13 cellular contexts compared by ENCODE assay signal in the genomic region with DNA sequence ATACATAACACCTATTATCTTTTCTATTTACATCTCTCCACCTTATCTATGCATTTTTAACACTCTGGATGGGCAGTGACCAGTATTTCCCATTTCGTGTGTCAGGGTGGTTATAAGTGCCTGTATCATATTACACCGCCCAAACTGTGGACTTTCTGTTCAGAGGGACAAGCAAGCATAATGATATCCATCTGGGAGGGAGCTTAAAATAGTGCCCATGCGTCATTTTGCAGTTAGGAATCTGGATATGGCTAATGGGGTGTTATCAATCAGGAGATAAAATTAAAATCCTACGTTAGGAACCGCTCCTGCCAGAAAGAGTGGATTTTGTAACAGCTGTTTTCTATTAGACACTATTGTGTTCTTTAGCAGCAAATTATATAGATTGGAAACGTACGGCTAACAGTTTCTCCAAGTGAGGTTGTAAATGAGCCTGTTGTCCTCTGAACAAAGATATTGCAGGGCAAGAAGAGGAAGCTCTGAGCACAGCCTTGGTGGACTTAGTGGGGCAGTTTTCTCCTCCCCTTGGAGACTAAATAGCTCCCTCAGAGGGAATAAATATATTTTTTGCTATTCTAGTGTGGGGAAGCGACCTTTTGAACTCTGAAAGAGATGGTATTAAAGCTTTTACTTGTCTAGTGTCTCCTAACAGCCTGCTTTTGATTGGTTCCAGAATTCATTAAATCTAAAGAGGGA.
A peak's percentile ranks its signal among the peaks of the same experiment; 100 is the strongest.
DNase-seq lines count a peak whose midpoint lies in the region; ATAC-seq and TF ChIP-seq lines count a peak whose summit lies in the region.
"Had no signal": no experiment of that assay in that cellular context is flagged by ENCODE, and none has a peak within 500 bp of the region (broad histone marks: within the 10 kb centered on the region; RNA-seq: fewer than 3 reads in every experiment).

No MANE protein-coding gene starts in this region.

- peaks cover 4% of the 10 kb centered on the region for H3K27me3 Mint-ChIP-seq in nephron (ENCODE audit: low read depth)
- no peaks in the 10 kb centered on the region for H3K27me3 Mint-ChIP-seq in WTC11 (ENCODE audit: low read depth)
- no peaks in the 10 kb centered on the region for H3K27me3 Mint-ChIP-seq in activated T-helper 2 cell treated with anti-CD3 and anti-CD28 coated beads, Interferon-gamma antibody, Interleukin-2, Interleukin-4, amounts not matched to agents 10 μg/mL and 5 μg/mL and 100 μg/mL, durations not matched to agents 14 hours and 24 hours and 36 hours (ENCODE audit: low read depth)
- H3K27me3 Mint-ChIP-seq: activated T-cell treated with anti-CD3 and anti-CD28 coated beads, Interleukin-2, amount 50 U/mL, for 24 hours had no signal

- TF ChIP-seq CTCF in astrocyte of the spinal cord (IDR thresholded peaks at IDR 0.05; ENCODE audit: low read depth, low read length), result no peak
- no peak for TF ChIP-seq CTCF in nephron (IDR thresholded peaks at IDR 0.05; ENCODE audit: unreplicated experiment in 3 of 3)
- no peak for TF ChIP-seq CTCF in WTC11 (IDR thresholded peaks at IDR 0.05)

- peaks cover 6% of the 10 kb centered on the region for H3K36me3 Mint-ChIP-seq in nephron (ENCODE audit: low read depth)
- no peaks in the 10 kb centered on the region for H3K36me3 Mint-ChIP-seq in WTC11
- H3K36me3 Mint-ChIP-seq in activated T-helper 2 cell treated with anti-CD3 and anti-CD28 coated beads, Interferon-gamma antibody, Interleukin-2, Interleukin-4, amounts not matched to agents 10 μg/mL and 5 μg/mL and 100 μg/mL, durations not matched to agents 14 hours and 24 hours and 36 hours (ENCODE audit: low read depth), result no peaks in the 10 kb centered on the region

- H3K9me3 Mint-ChIP-seq in nephron (peaks cover 9% of the 10 kb centered on the region), WTC11 (no peaks in the 10 kb centered on the region)
- peaks cover 12% of the 10 kb centered on the region for H3K9me3 Mint-ChIP-seq in activated T-helper 2 cell treated with anti-CD3 and anti-CD28 coated beads, Interferon-gamma antibody, Interleukin-2, Interleukin-4, amounts not matched to agents 10 μg/mL and 5 μg/mL and 100 μg/mL, durations not matched to agents 14 hours and 24 hours and 36 hours

- CTCF ChIA-PET in WTC11 (lab: Charles Lee), result no interaction called here

- H3K27ac Mint-ChIP-seq in nephron (peak overlapping the region; percentile 75 to 91 (median 79)), WTC11 (no peak overlapping the region)
- H3K27ac Mint-ChIP-seq in activated T-helper 2 cell treated with anti-CD3 and anti-CD28 coated beads, Interferon-gamma antibody, Interleukin-2, Interleukin-4, amounts not matched to agents 10 μg/mL and 5 μg/mL and 100 μg/mL, durations not matched to agents 14 hours and 24 hours and 36 hours, result no peak overlapping the region
- H3K27ac Mint-ChIP-seq: activated T-cell treated with anti-CD3 and anti-CD28 coated beads, Interleukin-2, amount 50 U/mL, for 24 hours had no signal

- ATAC-seq in WTC11 (no peak), GM21825 (IDR thresholded peaks at IDR 0.05; ENCODE audit: unreplicated experiment) (no peak)

- H3K4me3 Mint-ChIP-seq in nephron, result peak overlapping the region in 2 of 3 experiments; percentile 17 to 33
- no peak overlapping the region for H3K4me3 Mint-ChIP-seq in WTC11
- no peak overlapping the region for H3K4me3 Mint-ChIP-seq in activated T-helper 2 cell treated with anti-CD3 and anti-CD28 coated beads, Interferon-gamma antibody, Interleukin-2, Interleukin-4, amounts not matched to agents 10 μg/mL and 5 μg/mL and 100 μg/mL, durations not matched to agents 14 hours and 24 hours and 36 hours (ENCODE audit: low read depth)
- H3K4me3 Mint-ChIP-seq: activated T-cell treated with anti-CD3 and anti-CD28 coated beads, Interleukin-2, amount 50 U/mL, for 24 hours had no signal

- in situ Hi-C loops in astrocyte of the spinal cord (cut with HindIII; ENCODE audit: low sequenced_read_pairs), result no loop called here

- no peak overlapping the region for H3K4me3 ChIP-seq in astrocyte of the spinal cord (ENCODE audit: low read depth, low read length)
- H3K4me3 ChIP-seq: dorsolateral prefrontal cortex, MG63 had no signal

- DNase-seq in DMS 273 treated with DMSO at 0.1 percent for 48 hours (lab: John Stamatoyannopoulos, UW) (peak; percentile 22), NCI-H1417 (lab: John Stamatoyannopoulos, UW) (peak; percentile 8 to 85 (median 60)), astrocyte of the spinal cord (ENCODE audit: low read depth, low spot score) (peak; percentile 71), WTC11 (ENCODE audit: low spot score) (no peak), kidney tubule cell (ENCODE audit: low spot score) (no peak)
- no peak for DNase-seq in activated T-helper 2 cell treated with anti-CD3 and anti-CD28 coated beads, Interferon-gamma antibody, Interleukin-2, Interleukin-4, amounts not matched to agents 10 μg/mL and 5 μg/mL and 100 μg/mL, durations not matched to agents 14 hours and 24 hours and 36 hours (ENCODE audit: low spot score)
- DNase-seq: activated T-cell treated with anti-CD3 and anti-CD28 coated beads, Interleukin-2, amount 50 U/mL, for 24 hours; DND-41; dorsolateral prefrontal cortex; MG63; RPMI8226 had no signal

- H3K4me1 Mint-ChIP-seq in nephron (peaks cover 31% of the 10 kb centered on the region), WTC11 (peaks cover 7% of the 10 kb centered on the region; the same call in 1 of the 2 replicates)
- H3K4me1 Mint-ChIP-seq in activated T-helper 2 cell treated with anti-CD3 and anti-CD28 coated beads, Interferon-gamma antibody, Interleukin-2, Interleukin-4, amounts not matched to agents 10 μg/mL and 5 μg/mL and 100 μg/mL, durations not matched to agents 14 hours and 24 hours and 36 hours (ENCODE audit: low read depth), result no peaks in the 10 kb centered on the region

- POLR2A ChIA-PET in WTC11 (lab: Charles Lee), result no interaction called here

- intact Hi-C loops in activated T-helper 2 cell treated with anti-CD3 and anti-CD28 coated beads, Interferon-gamma antibody, Interleukin-2, Interleukin-4, amounts not matched to agents 10 μg/mL and 5 μg/mL and 100 μg/mL, durations not matched to agents 14 hours and 24 hours and 36 hours (cut with micrococcal nuclease), result no loop called here

TF ChIP-seq in WTC11, 78 proteins besides CTCF, POLR2A, EP300 and RAD21:
- TF ChIP-seq AFF4 (CRISPR knock-in tag; IDR thresholded peaks at IDR 0.05; ENCODE audit: borderline replicate concordance) (no peak), ZNF138 (CRISPR knock-in tag; conservative IDR thresholded peaks at IDR 0.05) (no peak), ZSCAN18 (CRISPR knock-in tag; IDR thresholded peaks at IDR 0.05) (no peak), TCF7 (CRISPR knock-in tag; IDR thresholded peaks at IDR 0.05; ENCODE audit: low read depth) (no peak)
- TF ChIP-seq, protein P1, sequence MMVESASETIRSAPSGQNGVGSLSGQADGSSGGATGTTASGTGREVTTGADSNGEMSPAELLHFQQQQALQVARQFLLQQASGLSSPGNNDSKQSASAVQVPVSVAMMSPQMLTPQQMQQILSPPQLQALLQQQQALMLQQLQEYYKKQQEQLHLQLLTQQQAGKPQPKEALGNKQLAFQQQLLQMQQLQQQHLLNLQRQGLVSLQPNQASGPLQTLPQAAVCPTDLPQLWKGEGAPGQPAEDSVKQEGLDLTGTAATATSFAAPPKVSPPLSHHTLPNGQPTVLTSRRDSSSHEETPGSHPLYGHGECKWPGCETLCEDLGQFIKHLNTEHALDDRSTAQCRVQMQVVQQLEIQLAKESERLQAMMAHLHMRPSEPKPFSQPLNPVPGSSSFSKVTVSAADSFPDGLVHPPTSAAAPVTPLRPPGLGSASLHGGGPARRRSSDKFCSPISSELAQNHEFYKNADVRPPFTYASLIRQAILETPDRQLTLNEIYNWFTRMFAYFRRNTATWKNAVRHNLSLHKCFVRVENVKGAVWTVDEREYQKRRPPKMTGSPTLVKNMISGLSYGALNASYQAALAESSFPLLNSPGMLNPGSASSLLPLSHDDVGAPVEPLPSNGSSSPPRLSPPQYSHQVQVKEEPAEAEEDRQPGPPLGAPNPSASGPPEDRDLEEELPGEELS (CRISPR knock-in tag; IDR thresholded peaks at IDR 0.05), result no peak

Comparison
In these comparisons a context has a peak if more than half of its experiments do, and no peak if none do; other contexts are left out.
1. DNase-seq: peak in DMS 273 treated with DMSO at 0.1 percent for 48 hours (single experiment), NCI-H1417 (3 of 3) and astrocyte of the spinal cord (single experiment); none in WTC11 (single experiment), kidney tubule cell (single experiment) and activated T-helper 2 cell treated with anti-CD3 and anti-CD28 coated beads, Interferon-gamma antibody, Interleukin-2, Interleukin-4, amounts not matched to agents 10 μg/mL and 5 μg/mL and 100 μg/mL, durations not matched to agents 14 hours and 24 hours and 36 hours (single experiment).
2. H3K27ac Mint-ChIP-seq: peak in nephron (3 of 3); none in WTC11 (single experiment) and activated T-helper 2 cell treated with anti-CD3 and anti-CD28 coated beads, Interferon-gamma antibody, Interleukin-2, Interleukin-4, amounts not matched to agents 10 μg/mL and 5 μg/mL and 100 μg/mL, durations not matched to agents 14 hours and 24 hours and 36 hours (single experiment).
3. H3K4me3 Mint-ChIP-seq: peak in nephron (2 of 3); none in WTC11 (single experiment) and activated T-helper 2 cell treated with anti-CD3 and anti-CD28 coated beads, Interferon-gamma antibody, Interleukin-2, Interleukin-4, amounts not matched to agents 10 μg/mL and 5 μg/mL and 100 μg/mL, durations not matched to agents 14 hours and 24 hours and 36 hours (single experiment).